1 cellular context compared by ENCODE assay signal in the genomic region with DNA sequence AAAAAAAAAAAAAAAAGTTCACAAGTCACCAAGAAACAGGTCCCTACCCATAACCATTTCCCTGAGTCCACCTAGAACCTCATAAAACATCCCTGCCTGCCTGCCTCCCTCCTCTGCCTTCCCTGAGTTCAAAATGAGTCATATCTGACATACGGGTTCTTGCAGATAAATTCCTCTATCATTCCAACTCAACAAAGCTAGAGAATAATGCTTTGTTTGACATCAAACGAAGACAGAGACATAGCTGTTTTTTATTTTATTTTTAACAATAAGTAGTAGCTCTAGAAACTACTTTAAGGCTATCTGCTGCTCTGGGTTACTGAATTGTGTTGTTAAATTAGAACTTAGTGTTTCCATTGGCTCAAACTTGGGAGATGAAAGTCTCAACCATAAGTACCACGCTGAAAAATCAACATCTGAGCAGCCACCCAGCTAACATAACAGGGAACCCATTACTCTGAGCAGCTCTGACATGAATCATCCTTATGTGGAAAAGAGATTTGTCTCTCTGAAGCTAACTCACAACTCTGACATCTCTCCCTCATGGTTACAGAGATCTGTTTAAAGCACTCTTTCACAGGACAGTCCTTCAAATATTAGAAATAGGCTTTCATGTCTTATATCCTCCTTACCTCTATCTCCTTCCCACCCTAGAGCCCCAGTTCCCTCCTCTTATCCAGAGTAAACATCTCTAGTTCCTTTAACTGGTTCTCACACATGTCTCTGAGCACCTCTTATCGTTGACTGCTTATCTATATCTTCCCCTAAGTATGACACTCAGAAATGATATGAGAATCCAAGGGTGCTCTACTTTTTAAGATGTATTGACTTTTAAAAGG.
TF ChIP-seq lines count a peak whose summit lies in the region.

No MANE protein-coding gene starts in this region.

TF ChIP-seq in K562, 482 proteins besides CTCF, POLR2A, EP300 and RAD21 (continued from another document and continues in another):
- TF ChIP-seq PBX2 (CRISPR knock-in tag; IDR thresholded peaks at IDR 0.05; ENCODE audit: low read depth), result no peak
- TF ChIP-seq PBX2 (tag; conservative IDR thresholded peaks at IDR 0.05; ENCODE audit: low read depth), result peak; percentile 59
- TF ChIP-seq ZNF644 (tag; IDR thresholded peaks at IDR 0.05; ENCODE audit: low read depth), result no peak
- peak; percentile 34; the same call in 1 of the 2 replicates for TF ChIP-seq MYC (IDR thresholded peaks at IDR 0.05; ENCODE audit: low read depth, low read length)
- TF ChIP-seq MYC (CRISPR knock-in tag; IDR thresholded peaks at IDR 0.05; ENCODE audit: borderline replicate concordance, low read depth), result no peak
- TF ChIP-seq DEAF1 (CRISPR knock-in tag; IDR thresholded peaks at IDR 0.05), result no peak
- no peak for TF ChIP-seq CBX8 (IDR thresholded peaks at IDR 0.05; ENCODE audit: borderline replicate concordance, extremely low read depth, low read depth, low read length, poor library complexity, severe bottlenecking)
- TF ChIP-seq ZZZ3 (IDR thresholded peaks at IDR 0.05), result no peak
- TF ChIP-seq RB1 (IDR thresholded peaks at IDR 0.05; ENCODE audit: low read depth), result no peak
- no peak for TF ChIP-seq ESRRA (IDR thresholded peaks at IDR 0.05; ENCODE audit: borderline replicate concordance, low read depth)
- no peak for TF ChIP-seq SLC30A9 (CRISPR knock-in tag; IDR thresholded peaks at IDR 0.05)
- TF ChIP-seq CHD2 (IDR thresholded peaks at IDR 0.05; ENCODE audit: low read depth, low read length), result no peak
- peak; percentile 90 for TF ChIP-seq CBFA2T3 (IDR thresholded peaks at IDR 0.05)
- no peak for TF ChIP-seq SP2 (IDR thresholded peaks at IDR 0.05; ENCODE audit: extremely low read depth, low read depth, low read length, poor library complexity, severe bottlenecking)
- TF ChIP-seq CC2D1A (IDR thresholded peaks at IDR 0.05), result peak; percentile 72
- TF ChIP-seq ETV6 (IDR thresholded peaks at IDR 0.05; ENCODE audit: borderline replicate concordance in 1 of 2, low read depth in 2 of 2, low read length in 1 of 2), result peak in 1 of 2 experiments; percentile 68; a peak in 2 of 4 replicates
- no peak for TF ChIP-seq ETV6 (CRISPR knock-in tag; IDR thresholded peaks at IDR 0.05; ENCODE audit: borderline replicate concordance)
- no peak for TF ChIP-seq ZNF583 (CRISPR knock-in tag; IDR thresholded peaks at IDR 0.05)
- TF ChIP-seq CREB1 (IDR thresholded peaks at IDR 0.05), result peak; percentile 16; the same call in 1 of the 2 replicates
- no peak for TF ChIP-seq CREB1 (CRISPR knock-in tag; IDR thresholded peaks at IDR 0.05)
- TF ChIP-seq CEBPZ (IDR thresholded peaks at IDR 0.05; ENCODE audit: borderline replicate concordance, low read depth, low read length), result no peak
- TF ChIP-seq POLR2B (IDR thresholded peaks at IDR 0.05; ENCODE audit: low read depth, partially characterized antibody), result no peak
- no peak for TF ChIP-seq CXXC5 (CRISPR knock-in tag; IDR thresholded peaks at IDR 0.05)
- TF ChIP-seq TEAD2 (tag; IDR thresholded peaks at IDR 0.05), result no peak
- TF ChIP-seq KDM2B (CRISPR knock-in tag; IDR thresholded peaks at IDR 0.05), result no peak
- TF ChIP-seq, protein P1, sequence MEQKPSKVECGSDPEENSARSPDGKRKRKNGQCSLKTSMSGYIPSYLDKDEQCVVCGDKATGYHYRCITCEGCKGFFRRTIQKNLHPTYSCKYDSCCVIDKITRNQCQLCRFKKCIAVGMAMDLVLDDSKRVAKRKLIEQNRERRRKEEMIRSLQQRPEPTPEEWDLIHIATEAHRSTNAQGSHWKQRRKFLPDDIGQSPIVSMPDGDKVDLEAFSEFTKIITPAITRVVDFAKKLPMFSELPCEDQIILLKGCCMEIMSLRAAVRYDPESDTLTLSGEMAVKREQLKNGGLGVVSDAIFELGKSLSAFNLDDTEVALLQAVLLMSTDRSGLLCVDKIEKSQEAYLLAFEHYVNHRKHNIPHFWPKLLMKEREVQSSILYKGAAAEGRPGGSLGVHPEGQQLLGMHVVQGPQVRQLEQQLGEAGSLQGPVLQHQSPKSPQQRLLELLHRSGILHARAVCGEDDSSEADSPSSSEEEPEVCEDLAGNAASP (IDR thresholded peaks at IDR 0.05), result no peak
- TF ChIP-seq MAZ (CRISPR knock-in tag; conservative IDR thresholded peaks at IDR 0.05 in 1 of 2, IDR thresholded peaks at IDR 0.05 in 1 of 2), result no peak
- no peak for TF ChIP-seq ZNF41 (CRISPR knock-in tag; conservative IDR thresholded peaks at IDR 0.05)
- TF ChIP-seq, protein P2, sequence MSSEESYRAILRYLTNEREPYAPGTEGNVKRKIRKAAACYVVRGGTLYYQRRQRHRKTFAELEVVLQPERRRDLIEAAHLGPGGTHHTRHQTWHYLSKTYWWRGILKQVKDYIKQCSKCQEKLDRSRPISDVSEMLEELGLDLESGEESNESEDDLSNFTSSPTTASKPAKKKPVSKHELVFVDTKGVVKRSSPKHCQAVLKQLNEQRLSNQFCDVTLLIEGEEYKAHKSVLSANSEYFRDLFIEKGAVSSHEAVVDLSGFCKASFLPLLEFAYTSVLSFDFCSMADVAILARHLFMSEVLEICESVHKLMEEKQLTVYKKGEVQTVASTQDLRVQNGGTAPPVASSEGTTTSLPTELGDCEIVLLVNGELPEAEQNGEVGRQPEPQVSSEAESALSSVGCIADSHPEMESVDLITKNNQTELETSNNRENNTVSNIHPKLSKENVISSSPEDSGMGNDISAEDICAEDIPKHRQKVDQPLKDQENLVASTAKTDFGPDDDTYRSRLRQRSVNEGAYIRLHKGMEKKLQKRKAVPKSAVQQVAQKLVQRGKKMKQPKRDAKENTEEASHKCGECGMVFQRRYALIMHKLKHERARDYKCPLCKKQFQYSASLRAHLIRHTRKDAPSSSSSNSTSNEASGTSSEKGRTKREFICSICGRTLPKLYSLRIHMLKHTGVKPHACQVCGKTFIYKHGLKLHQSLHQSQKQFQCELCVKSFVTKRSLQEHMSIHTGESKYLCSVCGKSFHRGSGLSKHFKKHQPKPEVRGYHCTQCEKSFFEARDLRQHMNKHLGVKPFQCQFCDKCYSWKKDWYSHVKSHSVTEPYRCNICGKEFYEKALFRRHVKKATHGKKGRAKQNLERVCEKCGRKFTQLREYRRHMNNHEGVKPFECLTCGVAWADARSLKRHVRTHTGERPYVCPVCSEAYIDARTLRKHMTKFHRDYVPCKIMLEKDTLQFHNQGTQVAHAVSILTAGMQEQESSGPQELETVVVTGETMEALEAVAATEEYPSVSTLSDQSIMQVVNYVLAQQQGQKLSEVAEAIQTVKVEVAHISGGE (CRISPR knock-in tag; IDR thresholded peaks at IDR 0.05), result no peak
- no peak for TF ChIP-seq ZNF696 (CRISPR knock-in tag; conservative IDR thresholded peaks at IDR 0.05)
- no peak; the same call in 1 of the 2 replicates for TF ChIP-seq ZNF316 (IDR thresholded peaks at IDR 0.05)
- no peak for TF ChIP-seq RBM25 (IDR thresholded peaks at IDR 0.05; ENCODE audit: low read depth, low read length, severe bottlenecking)
- TF ChIP-seq CEBPB (tag; IDR thresholded peaks at IDR 0.05), result no peak
- no peak for TF ChIP-seq ZC3H4 (CRISPR knock-in tag; IDR thresholded peaks at IDR 0.05; ENCODE audit: borderline replicate concordance)
- no peak for TF ChIP-seq ZBED1 (IDR thresholded peaks at IDR 0.05)
- no peak for TF ChIP-seq HDAC6 (IDR thresholded peaks at IDR 0.05; ENCODE audit: low read depth, low read length)
- TF ChIP-seq, protein P3, sequence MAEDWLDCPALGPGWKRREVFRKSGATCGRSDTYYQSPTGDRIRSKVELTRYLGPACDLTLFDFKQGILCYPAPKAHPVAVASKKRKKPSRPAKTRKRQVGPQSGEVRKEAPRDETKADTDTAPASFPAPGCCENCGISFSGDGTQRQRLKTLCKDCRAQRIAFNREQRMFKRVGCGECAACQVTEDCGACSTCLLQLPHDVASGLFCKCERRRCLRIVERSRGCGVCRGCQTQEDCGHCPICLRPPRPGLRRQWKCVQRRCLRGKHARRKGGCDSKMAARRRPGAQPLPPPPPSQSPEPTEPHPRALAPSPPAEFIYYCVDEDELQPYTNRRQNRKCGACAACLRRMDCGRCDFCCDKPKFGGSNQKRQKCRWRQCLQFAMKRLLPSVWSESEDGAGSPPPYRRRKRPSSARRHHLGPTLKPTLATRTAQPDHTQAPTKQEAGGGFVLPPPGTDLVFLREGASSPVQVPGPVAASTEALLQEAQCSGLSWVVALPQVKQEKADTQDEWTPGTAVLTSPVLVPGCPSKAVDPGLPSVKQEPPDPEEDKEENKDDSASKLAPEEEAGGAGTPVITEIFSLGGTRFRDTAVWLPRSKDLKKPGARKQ (CRISPR knock-in tag; IDR thresholded peaks at IDR 0.05), result no peak
- peak; percentile 32; the same call in 1 of the 2 replicates for TF ChIP-seq EP400 (IDR thresholded peaks at IDR 0.05)
- no peak for TF ChIP-seq ZNF717 (CRISPR knock-in tag; IDR thresholded peaks at IDR 0.05)
- TF ChIP-seq, protein P4, sequence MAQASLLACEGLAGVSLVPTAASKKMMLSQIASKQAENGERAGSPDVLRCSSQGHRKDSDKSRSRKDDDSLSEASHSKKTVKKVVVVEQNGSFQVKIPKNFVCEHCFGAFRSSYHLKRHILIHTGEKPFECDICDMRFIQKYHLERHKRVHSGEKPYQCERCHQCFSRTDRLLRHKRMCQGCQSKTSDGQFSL (CRISPR knock-in tag; IDR thresholded peaks at IDR 0.05), result no peak
- TF ChIP-seq, protein P4 (tag; IDR thresholded peaks at IDR 0.05), result no peak
- no peak for TF ChIP-seq FOXP1 (CRISPR knock-in tag; IDR thresholded peaks at IDR 0.05)
- no peak for TF ChIP-seq MYNN (IDR thresholded peaks at IDR 0.05)
- TF ChIP-seq MYNN (CRISPR knock-in tag; IDR thresholded peaks at IDR 0.05), result no peak
- TF ChIP-seq CHD1 (IDR thresholded peaks at IDR 0.05; ENCODE audit: low read length), result no peak
- TF ChIP-seq STAT5B (CRISPR knock-in tag; IDR thresholded peaks at IDR 0.05), result no peak
- TF ChIP-seq NFE2 (IDR thresholded peaks at IDR 0.05; ENCODE audit: low read depth), result peak; percentile 43; the same call in 1 of the 2 replicates
- TF ChIP-seq ELF4 (CRISPR knock-in tag; IDR thresholded peaks at IDR 0.05), result no peak
- TF ChIP-seq HCFC1 (IDR thresholded peaks at IDR 0.05; ENCODE audit: low read depth, low read length), result no peak
